In the genomic region with DNA sequence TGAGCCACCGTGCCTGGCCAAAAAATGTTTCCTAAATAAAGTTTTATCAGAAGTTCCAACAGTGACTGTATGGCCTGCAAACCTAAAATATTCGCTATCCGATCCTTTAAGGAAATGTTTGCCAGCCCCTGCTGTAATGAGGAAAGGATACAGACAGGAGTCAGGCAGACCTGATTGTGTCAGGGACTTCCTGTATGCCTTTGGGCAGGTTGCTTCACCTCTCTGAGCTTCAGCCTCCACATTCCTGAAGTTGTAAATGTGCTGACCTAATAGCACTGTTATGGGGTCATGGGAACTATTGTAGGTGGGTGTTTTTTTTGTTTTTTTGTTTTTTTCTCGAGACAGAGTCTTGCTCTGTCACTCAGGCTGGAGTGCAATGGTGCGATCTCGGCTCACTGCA, we compare ENCODE assay signal across 13 cellular contexts. TPM values are rescaled to one million over a fixed set of nuclear protein-coding genes. Genes with fewer than 3 reads are reported as not detected.
DNase-seq lines count a peak whose midpoint lies in the region; ATAC-seq and TF ChIP-seq lines count a peak whose summit lies in the region.
"Had no signal": no experiment of that assay in that cellular context is flagged by ENCODE, and none has a peak within 500 bp of the region (broad histone marks: within the 10 kb centered on the region; RNA-seq: fewer than 3 reads in every experiment).

No MANE protein-coding gene starts in this region.

- no peak overlapping the region for H4K5ac ChIP-seq in H9 (ENCODE audit: insufficient read length, low read depth, low read length)

- H3K23me2 ChIP-seq in H9 (ENCODE audit: insufficient read length, low read depth, low read length, poor library complexity, severe bottlenecking) = no peaks in the 10 kb centered on the region

- peaks cover 20 to 34% (median 28%) of the 10 kb centered on the region in 3 experiments for H3K36me3 Mint-ChIP-seq in H9 (ENCODE audit: insufficient read depth in 1 of 3, low read depth in 3 of 3)

- H3K4me1 ChIP-seq in H9 (ENCODE audit: insufficient read depth, low read length) = no peaks in the 10 kb centered on the region; the same call in 1 of the 2 replicates
- peaks cover 7% of the 10 kb centered on the region for H3K4me1 ChIP-seq in RWPE2 (ENCODE audit: insufficient read depth, poor library complexity, severe bottlenecking)
- H3K4me1 ChIP-seq in neutrophil (ENCODE audit: control insufficient read depth in 1 of 2, insufficient read depth in 1 of 2, low read depth in 1 of 2, low read length in 1 of 2) = peaks cover 20 to 29% of the 10 kb centered on the region in 2 experiments

- H3K4ac ChIP-seq in H9 (ENCODE audit: low read depth, low read length) = no peak overlapping the region

- H3K4me3 ChIP-seq in RWPE2 (ENCODE audit: severe bottlenecking) = no peak overlapping the region
- no peak overlapping the region for H3K4me3 ChIP-seq in neutrophil (ENCODE audit: low read depth in 1 of 2, low read length in 1 of 2)
- H3K4me3 ChIP-seq: Peyer's patch had no signal

- peak overlapping the region in 2 of 3 experiments; percentile 58 to 68; a peak in 1 of 7 replicates for H3K27ac Mint-ChIP-seq in H9
- H3K27ac Mint-ChIP-seq: CD8-positive, alpha-beta T cell had no signal

- no peak overlapping the region for H3K56ac ChIP-seq in H9 (ENCODE audit: insufficient read length, low read depth, low read length)

- no peak overlapping the region for H3K4me3 Mint-ChIP-seq in H9
- H3K4me3 Mint-ChIP-seq: CD8-positive, alpha-beta T cell had no signal

- H2BK20ac ChIP-seq in H9 (ENCODE audit: low read depth, low read length, poor library complexity, severe bottlenecking) = no peak overlapping the region

- no peaks in the 10 kb centered on the region for H4K20me1 ChIP-seq in H9 (ENCODE audit: control insufficient read depth, insufficient read depth, insufficient read length)

- no peak overlapping the region for H2BK15ac ChIP-seq in H9 (ENCODE audit: low read depth, low read length)

- H4K8ac ChIP-seq in H9 (replicated peaks; ENCODE audit: insufficient read length, low read depth, low read length) = no peak overlapping the region

- H3K23ac ChIP-seq in H9 (ENCODE audit: insufficient read length, low read depth, low read length) = no peak overlapping the region

- H3T11ph ChIP-seq in H9 (ENCODE audit: low read length) = no peak overlapping the region

- H3K18ac ChIP-seq in H9 (ENCODE audit: insufficient read length, low read depth, low read length) = no peak overlapping the region

- H3K14ac ChIP-seq in H9 (ENCODE audit: insufficient read depth, low read length) = no peak overlapping the region

- H3K9me3 Mint-ChIP-seq in H9 = peaks cover 4% of the 10 kb centered on the region in 2 experiments; a peak in 3 of 5 replicates
- H3K9me3 Mint-ChIP-seq: CD8-positive, alpha-beta T cell had no signal

- no peaks in the 10 kb centered on the region for H3K79me2 ChIP-seq in H9 (ENCODE audit: insufficient read depth, low read length)

- H3K79me1 ChIP-seq in H9 (ENCODE audit: insufficient read depth, low read depth, low read length, poor library complexity, severe bottlenecking) = no peaks in the 10 kb centered on the region

- no CpG with 5 or more reads among the region's 6 CpGs for WGBS in H9 (ENCODE audit: extremely low coverage, insufficient read length, low lambda C conversion rate)

- H2AK5ac ChIP-seq in H9 (ENCODE audit: insufficient read length, low read length) = no peak overlapping the region

- no peak overlapping the region for H3K4me2 ChIP-seq in H9 (ENCODE audit: insufficient read depth, insufficient read length, low read length)

- ATAC-seq in RWPE2 (ENCODE audit: low read depth) = peak; percentile 12; the same call in 1 of the 3 replicates
- ATAC-seq in GM19455 (IDR thresholded peaks at IDR 0.05; ENCODE audit: unreplicated experiment) = no peak
- ATAC-seq: CD8-positive, alpha-beta T cell; HCT116 had no signal

- no peak overlapping the region for H4K91ac ChIP-seq in H9 (ENCODE audit: insufficient read length, low read depth, low read length)

- no peak overlapping the region for H3K27ac ChIP-seq in H9 (ENCODE audit: insufficient read length, low read depth, low read length)
- peak overlapping the region; percentile 57 for H3K27ac ChIP-seq in RWPE2 (ENCODE audit: poor library complexity, severe bottlenecking)
- H3K27ac ChIP-seq in epithelial cell of prostate = peak overlapping the region; percentile 74
- H3K27ac ChIP-seq in neutrophil = peak overlapping the region; percentile 16
- H3K27ac ChIP-seq: Peyer's patch had no signal

- no peak for DNase-seq in H9
- DNase-seq in RWPE2 (ENCODE audit: low spot score) = no peak
- DNase-seq in epithelial cell of prostate (ENCODE audit: low read depth, low spot score) = no peak
- DNase-seq in NCI-H2081 treated with DMSO at 0.1 percent for 48 hours (lab: John Stamatoyannopoulos, UW) = no peak
- no peak for DNase-seq in globus pallidus (ENCODE audit: low spot score)
- DNase-seq: BE2C; CD8-positive, alpha-beta T cell; NCI-H2107; Peyer's patch; SIG-M5 had no signal

- no peak overlapping the region for H2BK12ac ChIP-seq in H9 (ENCODE audit: insufficient read length, low read depth, low read length)

- H3K9me3 ChIP-seq in H9 (ENCODE audit: control insufficient read depth, low read depth, low read length) (no peaks in the 10 kb centered on the region), RWPE2 (ENCODE audit: severe bottlenecking) (no peaks in the 10 kb centered on the region), neutrophil (no peaks in the 10 kb centered on the region)
- H3K9me3 ChIP-seq: BE2C, Peyer's patch had no signal

- H3K27me3 Mint-ChIP-seq in H9 (ENCODE audit: low read depth) = no peaks in the 10 kb centered on the region

- H3K36me3 ChIP-seq in RWPE2 (ENCODE audit: low read depth) = peaks cover 22% of the 10 kb centered on the region
- H3K36me3 ChIP-seq in neutrophil = peaks cover 5% of the 10 kb centered on the region

- no peak overlapping the region for H2BK5ac ChIP-seq in H9 (ENCODE audit: insufficient read length, low read length)

- peaks cover 5 to 15% of the 10 kb centered on the region in 2 experiments for H3K4me1 Mint-ChIP-seq in H9

- no peak overlapping the region for H2BK120ac ChIP-seq in H9 (ENCODE audit: low read depth, low read length, poor library complexity, severe bottlenecking)

- no peak overlapping the region for H3K9ac ChIP-seq in H9 (ENCODE audit: extremely low read depth, insufficient read length, low read length)

- TF ChIP-seq CTCF in H9 (conservative IDR thresholded peaks at IDR 0.05) (no peak), RWPE2 (IDR thresholded peaks at IDR 0.05; ENCODE audit: poor library complexity, severe bottlenecking) (no peak), neutrophil (IDR thresholded peaks at IDR 0.05) (no peak)

- H3K27me3 ChIP-seq in H9 (ENCODE audit: insufficient read depth, low read length) (no peaks in the 10 kb centered on the region), RWPE2 (ENCODE audit: insufficient read depth, poor library complexity, severe bottlenecking) (no peaks in the 10 kb centered on the region), neutrophil (no peaks in the 10 kb centered on the region)
- H3K27me3 ChIP-seq: BE2C, Peyer's patch had no signal

- no peak overlapping the region for H2AFZ ChIP-seq in H9 (ENCODE audit: low read length)

RNA-seq across cellular contexts. Expression of gene ABHD8, which starts 6.2 kb away (rescaled TPM):
- total RNA-seq in H9 (2021) = 11.7 and 12.8 TPM in 2 replicates

RNA-seq across cellular contexts. Expression of gene MRPL34, which starts 8.7 kb away (rescaled TPM):
- 84.6 and 93.6 TPM in 2 replicates for total RNA-seq in H9 (2021)

RNA-seq across cellular contexts. Expression of gene DDA1, which starts 12.4 kb away (rescaled TPM):
- 42.3 and 45.7 TPM in 2 replicates for total RNA-seq in H9 (2021)

RNA-seq across cellular contexts. Expression of gene ANKLE1, which starts 15.3 kb away (rescaled TPM):
- 15.0 and 16.5 TPM in 2 replicates for total RNA-seq in H9 (2021)

RNA-seq across cellular contexts. Expression of gene BABAM1, which starts 29.7 kb away (rescaled TPM):
- 125 and 130 TPM in 2 replicates for total RNA-seq in H9 (2021)
